ENCODE assay signal across 8 cellular contexts in genomic region chr14:96363751-96364336, GRCh38. TPM values are rescaled to one million over a fixed set of nuclear protein-coding genes. Genes with fewer than 3 reads are reported as not detected.
DNase-seq lines count a peak whose midpoint lies in the region; ATAC-seq and TF ChIP-seq lines count a peak whose summit lies in the region.

No MANE protein-coding gene starts in this region.

- 0 to 1% (median 0%) methylated on average over 18 to 38 of the region's 38 CpGs for WGBS in adrenal gland, 4 donors

- no peaks in the 10 kb centered on the region for H3K9me3 ChIP-seq in BE2C
- no peaks in the 10 kb centered on the region for H3K9me3 ChIP-seq in Panc1 (ENCODE audit: control insufficient read depth, insufficient read depth, low read depth, low read length)
- H3K9me3 ChIP-seq in adrenal gland (replicated peaks in 1 of 3) = no peaks in the 10 kb centered on the region

- no TSS peak for BruUV-seq in Panc1 (replicated peaks; lab: Mats Ljungman, UMichigan)

- no peak for TF ChIP-seq POLR2A in adrenal gland (IDR thresholded peaks at IDR 0.05)

- TF ChIP-seq CTCF in BE2C (IDR thresholded peaks at IDR 0.05; ENCODE audit: low read depth, low read length) = no peak
- TF ChIP-seq CTCF in Panc1 (IDR thresholded peaks at IDR 0.05) = no peak
- TF ChIP-seq CTCF in adrenal gland (IDR thresholded peaks at IDR 0.05) = no peak

- intact Hi-C loops in Panc1 (cut with micrococcal nuclease; ENCODE audit: unreplicated experiment) = no loop called here
- intact Hi-C loops in adrenal gland (cut with DNase I) = no loop called here

- POLR2A ChIA-PET in Panc1 (lab: Charles Lee) = interaction anchor here (0.5 kb wide), 1 partner anchor 847 kb away, joined by 8 read pairs; the partner anchor contains the start of gene SYNE3

- H3K27ac ChIP-seq in Panc1 (ENCODE audit: low read length) (peak overlapping the region; percentile 66), adrenal gland (peak overlapping the region in 4 of 5 donors; percentile 86 to 97 (median 94))

- peak; percentile 24 for DNase-seq in BE2C
- no peak for DNase-seq in Panc1 (ENCODE audit: low read depth, low spot score)
- DNase-seq in adrenal gland = peak; percentile 34 to 78 (median 59)
- DNase-seq in hepatic stellate cell (ENCODE audit: low spot score) = peak; percentile 43
- peak; percentile 82 for DNase-seq in retina
- DNase-seq in occipital lobe (lab: John Stamatoyannopoulos, UW) = no peak

- CTCF ChIA-PET in Panc1 (lab: Charles Lee) = no interaction called here

- peak overlapping the region; percentile 97 for H3K4me3 ChIP-seq in BE2C (ENCODE audit: low read depth, low read length)
- peak overlapping the region; percentile 86 to 91 for H3K4me3 ChIP-seq in Panc1 (ENCODE audit: low read depth in 2 of 2, low read length in 2 of 2)
- peak overlapping the region; percentile 58 to 95 (median 92) for H3K4me3 ChIP-seq in adrenal gland

- in situ Hi-C loops in Panc1 (cut with HindIII; ENCODE audit: low pct_unique_long_range_greater_than_20kb, low sequenced_read_pairs) = no loop called here

- ATAC-seq in GM19043 (IDR thresholded peaks at IDR 0.05; ENCODE audit: low read depth, unreplicated experiment) = peak; percentile 32
- ATAC-seq in HG03354 (IDR thresholded peaks at IDR 0.05; ENCODE audit: poor library complexity, severe bottlenecking, unreplicated experiment) = peak; percentile 38
- ATAC-seq in Panc1 = peak; percentile 54

- H3K4me1 ChIP-seq in BE2C = peaks cover 4% of the 10 kb centered on the region; the same call in 1 of the 2 replicates
- H3K4me1 ChIP-seq in Panc1 (ENCODE audit: control insufficient read depth, insufficient read depth, low read length) = peaks cover 9% of the 10 kb centered on the region
- H3K4me1 ChIP-seq in adrenal gland (replicated peaks in 1 of 2) = peaks cover 11 to 38% of the 10 kb centered on the region in 2 donors

- H3K27me3 ChIP-seq in BE2C (no peaks in the 10 kb centered on the region), Panc1 (ENCODE audit: control insufficient read depth, insufficient read depth, low read length) (no peaks in the 10 kb centered on the region), adrenal gland (no peaks in the 10 kb centered on the region)

- H3K36me3 ChIP-seq in BE2C (no peaks in the 10 kb centered on the region), Panc1 (ENCODE audit: control insufficient read depth, insufficient read depth, low read length) (peaks cover 8% of the 10 kb centered on the region; the same call in 1 of the 2 replicates), adrenal gland (replicated peaks in 1 of 2) (no peaks in the 10 kb centered on the region)

RNA-seq across cellular contexts. Expression of gene GSKIP, which starts 0.5 kb away (rescaled TPM):
- 15.0 TPM for polyA plus RNA-seq in BE2C (2012; ENCODE audit: insufficient read depth, insufficient read length, low read depth)
- total RNA-seq in Panc1 (2021; ENCODE audit: unreplicated experiment) (11.1 TPM), adrenal gland (10 to 100 TPM; 12.0 to 59.1 (median 15.0) TPM), occipital lobe (47.7 TPM)
- 6.3 TPM for polyA plus RNA-seq in Panc1 (2012; ENCODE audit: insufficient read length)
- 10 to 100 TPM in 1 of 3 donors, 1 to 10 TPM in 2; 3.7 to 39.2 (median 6.2) TPM for polyA plus RNA-seq in adrenal gland

RNA-seq across cellular contexts. Expression of gene ATG2B, which starts 0.7 kb away (rescaled TPM):
- polyA plus RNA-seq in BE2C (2012; ENCODE audit: insufficient read depth, insufficient read length, low read depth) = 9.1 TPM
- total RNA-seq in Panc1 (2021; ENCODE audit: unreplicated experiment) = 2.6 TPM
- 2.4 TPM for polyA plus RNA-seq in Panc1 (2012; ENCODE audit: insufficient read length)
- 10 to 100 TPM; 11.8 to 34.8 (median 19.6) TPM for total RNA-seq in adrenal gland
- 10 to 100 TPM in 1 of 3 donors, 1 to 10 TPM in 2; 8.3 to 19.5 (median 8.8) TPM for polyA plus RNA-seq in adrenal gland
- total RNA-seq in occipital lobe = 34.2 TPM

RNA-seq across cellular contexts. Expression of gene AK7, which starts 28.1 kb away (rescaled TPM):
- not detected for polyA plus RNA-seq in BE2C (2012; ENCODE audit: insufficient read depth, insufficient read length, low read depth)
- total RNA-seq in Panc1 (2021; ENCODE audit: unreplicated experiment) (0.82 TPM), adrenal gland (10 to 100 TPM in 2 of 8 donors, 1 to 10 TPM in 6; 1.1 to 43.6 (median 1.9) TPM), occipital lobe (0.94 TPM)
- polyA plus RNA-seq in Panc1 (2012; ENCODE audit: insufficient read length) = 1.5 TPM
- polyA plus RNA-seq in adrenal gland = 10 to 100 TPM in 1 of 3 donors, 1 to 10 TPM in 1, under 1 TPM in 1; 0.54 to 37.6 (median 1.8) TPM

Comparison
In these comparisons a context has a peak if more than half of its experiments do, and no peak if none do; other contexts are left out.
1. DNase-seq: peak in BE2C (single experiment), adrenal gland (7 of 7), hepatic stellate cell (single experiment) and retina (single experiment); none in Panc1 (single experiment) and occipital lobe (single experiment).
2. Peak in every context shown above with its lines, with median percentiles within 50 percentile points of each other: H3K4me3 ChIP-seq and ATAC-seq.